ENCODE assay signal across 8 cellular contexts in the genomic region with DNA sequence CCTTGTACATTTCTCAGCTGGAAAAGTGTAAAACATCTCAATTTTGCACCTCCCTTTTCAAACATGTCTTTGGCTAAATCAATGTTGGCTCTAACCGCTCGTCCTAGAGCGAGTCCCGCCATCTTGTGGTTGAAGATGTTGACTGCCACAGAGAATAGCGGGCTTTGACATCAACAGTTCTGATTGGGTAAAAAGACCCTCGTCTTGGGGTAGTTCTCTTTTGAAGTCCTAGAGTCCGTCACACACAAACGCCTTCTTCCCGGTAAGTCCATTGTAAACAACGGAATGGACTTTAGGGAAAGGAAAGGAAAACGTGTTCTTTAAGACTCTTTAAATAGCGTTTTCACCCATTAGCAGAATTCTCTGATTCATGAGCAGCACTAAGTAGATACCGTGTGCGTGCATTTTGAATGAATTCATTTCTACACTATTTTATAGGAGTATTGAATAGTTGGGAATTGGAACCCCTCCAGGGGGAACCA. TPM values are rescaled to one million over a fixed set of nuclear protein-coding genes. Genes with fewer than 3 reads are reported as not detected.
DNase-seq lines count a peak whose midpoint lies in the region; ATAC-seq lines count a peak whose summit lies in the region.

No MANE protein-coding gene starts in this region.

- H3K36me3 ChIP-seq in trophoblast cell (ENCODE audit: control insufficient read depth in 1 of 2, insufficient read depth in 2 of 2, low read length in 2 of 2) = peaks cover 0 to 3% of the 10 kb centered on the region in 2 experiments

- no peak overlapping the region for H4K12ac ChIP-seq in trophoblast cell (ENCODE audit: low read depth, low read length)

- no peaks in the 10 kb centered on the region for H3K27me3 ChIP-seq in trophoblast cell (ENCODE audit: insufficient read depth, low read length)

- peak; percentile 65 for DNase-seq in DMS53 treated with DMSO at 0.1 percent for 48 hours (lab: John Stamatoyannopoulos, UW; ENCODE audit: unreplicated experiment)
- DNase-seq in HT-29 (ENCODE audit: low spot score) = peak; percentile 69
- peak; percentile 76 for DNase-seq in RKO (ENCODE audit: low spot score)
- DNase-seq in anterior cingulate cortex (lab: John Stamatoyannopoulos, UW) = peak in 41 of 58 donors; percentile 3 to 68 (median 28)
- peak; percentile 37 for DNase-seq in left ventricle myocardium superior
- peak; percentile 48 to 75 for DNase-seq in trophoblast cell
- DNase-seq in NCI-H128 (lab: John Stamatoyannopoulos, UW; ENCODE audit: unreplicated experiment) = no peak

- H2BK12ac ChIP-seq in trophoblast cell (ENCODE audit: low read length) = no peak overlapping the region

- no peaks in the 10 kb centered on the region for H3K9me3 ChIP-seq in trophoblast cell (ENCODE audit: insufficient read depth, low read depth, low read length)

- no peak overlapping the region for H3K4ac ChIP-seq in trophoblast cell (ENCODE audit: low read depth, low read length)

- no peak overlapping the region for H3K4me3 ChIP-seq in trophoblast cell (ENCODE audit: low read depth, low read length)

- peaks cover 6% of the 10 kb centered on the region for H3K79me2 ChIP-seq in trophoblast cell (ENCODE audit: control insufficient read depth, insufficient read depth, low read length, poor library complexity)

- no peak overlapping the region for H4K91ac ChIP-seq in trophoblast cell (ENCODE audit: low read depth, low read length)

- H3K9ac ChIP-seq in trophoblast cell (ENCODE audit: low read length) = no peak overlapping the region

- H3K27ac ChIP-seq in trophoblast cell (ENCODE audit: low read depth, low read length) = no peak overlapping the region

- no peak overlapping the region for H3K18ac ChIP-seq in trophoblast cell (ENCODE audit: low read length)

- WGBS in trophoblast cell (ENCODE audit: extremely low coverage, insufficient coverage, insufficient read length) = no CpG with 5 or more reads among the region's 14 CpGs

- peaks cover 0 to 2% of the 10 kb centered on the region in 2 experiments for H3K4me1 ChIP-seq in trophoblast cell (ENCODE audit: control insufficient read depth in 1 of 2, insufficient read depth in 2 of 2, low read length in 2 of 2)

- no peak overlapping the region for H2AFZ ChIP-seq in trophoblast cell (ENCODE audit: insufficient read depth, low read length, poor library complexity)

- ATAC-seq in GM21423 (IDR thresholded peaks at IDR 0.05; ENCODE audit: unreplicated experiment) = peak; percentile 45
- ATAC-seq in left ventricle myocardium superior = peak; percentile 80

- H2AK5ac ChIP-seq in trophoblast cell (ENCODE audit: low read length) = no peak overlapping the region

- H3K14ac ChIP-seq in trophoblast cell (ENCODE audit: low read length) = no peak overlapping the region

- no peak overlapping the region for H2BK120ac ChIP-seq in trophoblast cell (ENCODE audit: insufficient read depth, low read length, poor library complexity)

- no peak overlapping the region for H4K8ac ChIP-seq in trophoblast cell (ENCODE audit: low read depth, low read length)

- no peak overlapping the region for H3K23ac ChIP-seq in trophoblast cell (ENCODE audit: low read length)

- peaks cover 4% of the 10 kb centered on the region for H3K79me1 ChIP-seq in trophoblast cell (ENCODE audit: low read length)

- H3K4me2 ChIP-seq in trophoblast cell (ENCODE audit: low read length) = peak overlapping the region; percentile 94

- intact Hi-C loops in left ventricle myocardium superior (cut with micrococcal nuclease) = no loop called here

- H2BK5ac ChIP-seq in trophoblast cell (ENCODE audit: low read depth, low read length, poor library complexity) = no peak overlapping the region

RNA-seq across cellular contexts. Expression of a gene that starts 0.5 kb away (rescaled TPM):
- 21.1 and 21.2 TPM in 2 replicates for total RNA-seq in HT-29 (2014; rRNA removed; shearing (Covaris generic))
- 30.9 TPM for total RNA-seq in left ventricle myocardium superior
- polyA plus RNA-seq in trophoblast cell (2013) = 48.8 and 50.6 TPM in 2 replicates

RNA-seq across cellular contexts. Expression of a gene that starts 13.5 kb away (rescaled TPM):
- not detected in 2 replicates for total RNA-seq in HT-29 (2014; rRNA removed; shearing (Covaris generic))
- not detected for total RNA-seq in left ventricle myocardium superior
- polyA plus RNA-seq in trophoblast cell (2013) = 1.1 and 1.2 TPM in 2 replicates

RNA-seq across cellular contexts. Expression of a gene that starts 49.6 kb away (rescaled TPM):
- 0.08 TPM in 1 of 2 replicates, not detected in the other for total RNA-seq in HT-29 (2014; rRNA removed; shearing (Covaris generic))
- 1,326 TPM for total RNA-seq in left ventricle myocardium superior
- polyA plus RNA-seq in trophoblast cell (2013) = 319 and 331 TPM in 2 replicates

Comparison
In these comparisons a context has a peak if more than half of its experiments do, and no peak if none do; other contexts are left out.
1. RNA of a gene that starts 49.6 kb away (total RNA-seq): 1,326 TPM in left ventricle myocardium superior (single experiment); 0.08 TPM in HT-29; every median in the first group is over 1,000 times any median in the second.